18 cellular contexts compared by ENCODE assay signal in the genomic region with DNA sequence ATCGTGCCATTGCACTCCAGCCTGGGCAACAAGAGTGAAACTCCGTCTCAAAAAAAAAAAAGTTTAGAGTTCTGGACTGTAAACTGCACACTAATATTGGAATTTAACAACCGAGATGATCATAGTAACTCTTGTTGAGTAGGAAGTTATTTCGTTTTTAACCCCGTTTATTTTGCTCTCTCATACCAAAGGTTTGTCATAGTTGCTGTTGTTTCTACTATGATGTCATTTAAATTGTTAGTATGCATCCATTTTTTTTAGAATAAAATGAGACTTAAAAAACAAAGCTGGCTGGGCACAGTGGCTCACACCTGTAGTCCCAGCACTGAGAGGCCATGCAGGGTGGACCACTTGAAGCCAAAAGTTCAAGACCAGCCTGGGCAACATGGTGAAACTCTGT.
"Had no signal": no experiment of that assay in that cellular context is flagged by ENCODE, and none has a peak within 500 bp of the region (broad histone marks: within the 10 kb centered on the region; RNA-seq: fewer than 3 reads in every experiment).

No MANE protein-coding gene starts in this region.

- H3K4me2 ChIP-seq: hepatocyte, neural progenitor cell had no signal

- H3K36me3 ChIP-seq: neural progenitor cell, tibial artery had no signal

- H2AFZ ChIP-seq: hepatocyte, neural progenitor cell had no signal

- H3K27me3 ChIP-seq: hepatocyte, neural progenitor cell, spleen, tibial artery, upper lobe of right lung had no signal

- H3K4me3 ChIP-seq: hepatocyte, left ventricle myocardium inferior, lower lobe of right lung, neural progenitor cell, psoas muscle, spleen, tibial artery, upper lobe of right lung had no signal

- H3K9me3 ChIP-seq: left ventricle myocardium inferior, lower lobe of right lung, psoas muscle, spleen, tibial artery, upper lobe of right lung had no signal

- DNase-seq: erythroblast; foreskin melanocyte; head of caudate nucleus; left cardiac atrium; left ventricle myocardium inferior; lower lobe of right lung; midbrain; nucleus accumbens; psoas muscle; retina; spleen; stimulated activated CD4-positive, alpha-beta T cell treated with anti-CD3 and anti-CD28 coated beads, Interleukin-15, amount 100 ng/mL, for 24 hours; stimulated activated CD4-positive, alpha-beta T cell treated with anti-CD3 and anti-CD28 coated beads, Interleukin-1b, Interleukin-23, amount 100 ng/mL, for 48 hours; stimulated activated CD4-positive, alpha-beta T cell treated with anti-CD3 and anti-CD28 coated beads, Interleukin-4, amount 100 ng/mL, for 24 hours; tibial artery; upper lobe of right lung had no signal

- H3K27ac ChIP-seq: hepatocyte, lower lobe of right lung, neural progenitor cell, psoas muscle, spleen, tibial artery, upper lobe of right lung had no signal

- H3K4me1 ChIP-seq: lower lobe of right lung, tibial artery, upper lobe of right lung had no signal

- H3K9ac ChIP-seq: neural progenitor cell had no signal
